8 cellular contexts compared by ENCODE assay signal in the genomic region with DNA sequence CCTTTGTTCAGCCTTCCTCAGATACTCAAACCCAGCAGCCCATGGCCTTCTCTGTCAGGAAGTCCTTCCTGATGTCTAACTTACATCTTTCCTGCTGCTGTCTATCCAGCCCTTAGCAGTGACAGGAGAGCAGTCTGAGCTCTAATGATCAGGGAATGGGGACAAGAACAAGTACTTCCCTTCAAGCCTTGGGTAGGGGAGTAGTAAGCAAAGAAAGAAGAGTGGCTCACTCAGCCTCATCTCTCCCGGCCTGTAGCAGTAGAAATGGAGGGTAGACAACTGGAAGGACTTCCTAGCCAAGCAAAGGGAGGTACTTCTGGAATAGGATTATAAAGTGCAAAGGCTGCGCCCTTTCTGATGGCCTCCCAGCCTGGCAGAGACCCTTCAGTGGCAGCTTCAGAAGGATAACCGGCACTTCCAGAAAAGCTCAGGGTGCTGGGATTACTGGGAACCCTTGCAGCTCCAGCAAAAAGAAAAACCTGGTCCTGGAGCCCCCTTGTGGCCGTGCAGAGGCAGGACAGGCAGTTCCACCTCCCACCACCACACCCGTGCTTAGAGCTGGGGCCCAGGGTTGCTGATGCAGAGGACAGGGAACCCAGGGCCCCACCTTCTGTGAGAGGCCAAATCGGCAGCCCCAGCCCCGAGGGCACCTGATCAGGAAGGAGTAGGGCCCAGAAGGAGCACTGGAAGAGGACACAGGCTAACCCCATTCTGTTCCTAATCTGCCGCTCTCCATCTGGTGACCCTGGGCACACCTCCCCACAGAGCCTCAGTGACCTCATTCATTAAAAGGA. TPM values are rescaled to one million over a fixed set of nuclear protein-coding genes. Genes with fewer than 3 reads are reported as not detected.
DNase-seq lines count a peak whose midpoint lies in the region; ATAC-seq and TF ChIP-seq lines count a peak whose summit lies in the region.

No MANE protein-coding gene starts in this region.

- H3K27ac ChIP-seq in SU-DHL-6 (ENCODE audit: low read depth, low read length): no peak overlapping the region
- H3K27ac ChIP-seq in heart right ventricle: no peak overlapping the region
- H3K27ac ChIP-seq in sigmoid colon: no peak overlapping the region

- H3K79me2 ChIP-seq in SU-DHL-6 (ENCODE audit: insufficient read depth, low read length): no peaks in the 10 kb centered on the region

- TF ChIP-seq POLR2A in sigmoid colon (IDR thresholded peaks at IDR 0.05): no peak

- no peak overlapping the region for H2AFZ ChIP-seq in SU-DHL-6 (ENCODE audit: low read depth, low read length, severe bottlenecking)

- no peaks in the 10 kb centered on the region for H3K9me3 Mint-ChIP-seq in activated naive CD8-positive, alpha-beta T cell treated with anti-CD3 and anti-CD28 coated beads, Interleukin-2, amount 10 ng/mL, durations not matched to agents 7 days and 5 days

- peaks cover 5% of the 10 kb centered on the region for H3K4me1 Mint-ChIP-seq in activated naive CD8-positive, alpha-beta T cell treated with anti-CD3 and anti-CD28 coated beads, Interleukin-2, amount 10 ng/mL, durations not matched to agents 7 days and 5 days

- intact Hi-C loops in heart right ventricle (cut with DNase I) (loop anchor here in 5 of 10 donors (1.0 to 10.0 kb wide), 4 partner anchors 194 to 496 kb away; a partner anchor contains a TSS), sigmoid colon (cut with DNase I) (no loop called here)

- no peak for TF ChIP-seq EP300 in sigmoid colon (IDR thresholded peaks at IDR 0.05)

- H3F3A ChIP-seq in SU-DHL-6 (ENCODE audit: insufficient read depth): no peaks in the 10 kb centered on the region

- H3K9me3 ChIP-seq in SU-DHL-6 (ENCODE audit: insufficient read depth, low read length) (no peaks in the 10 kb centered on the region), heart right ventricle (no peaks in the 10 kb centered on the region), sigmoid colon (no peaks in the 10 kb centered on the region)

- peak; percentile 53 for ATAC-seq in GM19043 (IDR thresholded peaks at IDR 0.05; ENCODE audit: low read depth, unreplicated experiment)
- ATAC-seq in activated naive CD8-positive, alpha-beta T cell treated with anti-CD3 and anti-CD28 coated beads, Interleukin-2, amount 10 ng/mL, durations not matched to agents 7 days and 5 days (ENCODE audit: low read depth): peak; percentile 83
- ATAC-seq in heart right ventricle: peak; percentile 71 to 88 (median 82)
- no peak for ATAC-seq in GM21367 (IDR thresholded peaks at IDR 0.05; ENCODE audit: unreplicated experiment)

- 22% methylated on average over 8 of the region's 8 CpGs for WGBS in heart right ventricle, 2 donors
- WGBS in sigmoid colon, 2 donors: 16 to 21% methylated on average over 8 of the region's 8 CpGs

- H3K9me2 ChIP-seq in SU-DHL-6 (replicated peaks; ENCODE audit: insufficient read depth, low read length): no peaks in the 10 kb centered on the region

- POLR2A ChIA-PET in activated naive CD8-positive, alpha-beta T cell treated with anti-CD3 and anti-CD28 coated beads, Interleukin-2, amount 10 ng/mL, durations not matched to agents 7 days and 5 days (lab: Charles Lee): interaction anchor here (1.2 kb wide), 2 partner anchors 28 to 195 kb away, joined by 3 to 4 read pairs; no protein-coding TSS in a partner anchor

- no peak overlapping the region for H3K9ac ChIP-seq in SU-DHL-6 (ENCODE audit: low read length)

- H3K27me3 ChIP-seq in SU-DHL-6 (ENCODE audit: low read length): no peaks in the 10 kb centered on the region
- H3K27me3 ChIP-seq in heart right ventricle: peaks cover 4 to 98% (median 82%) of the 10 kb centered on the region in 7 donors
- H3K27me3 ChIP-seq in sigmoid colon: peaks cover 0 to 90% (median 45%) of the 10 kb centered on the region in 3 donors

- H3K27me3 Mint-ChIP-seq in activated naive CD8-positive, alpha-beta T cell treated with anti-CD3 and anti-CD28 coated beads, Interleukin-2, amount 10 ng/mL, durations not matched to agents 7 days and 5 days: peaks cover 63% of the 10 kb centered on the region

- H3K36me3 Mint-ChIP-seq in activated naive CD8-positive, alpha-beta T cell treated with anti-CD3 and anti-CD28 coated beads, Interleukin-2, amount 10 ng/mL, durations not matched to agents 7 days and 5 days: no peaks in the 10 kb centered on the region

- DNase-seq in AG08395 (ENCODE audit: low spot score): peak; percentile 89
- DNase-seq in NCI-H1092 treated with DMSO at 0.1 percent for 48 hours (lab: John Stamatoyannopoulos, UW): peak; percentile 81
- DNase-seq in activated naive CD8-positive, alpha-beta T cell treated with anti-CD3 and anti-CD28 coated beads, Interleukin-2, amount 10 ng/mL, durations not matched to agents 7 days and 5 days: peak; percentile 66
- peak; percentile 53 to 61 for DNase-seq in heart right ventricle
- DNase-seq in sigmoid colon: peak; percentile 77

- H3K4me1 ChIP-seq in heart right ventricle (peaks cover 0 to 8% (median 0%) of the 10 kb centered on the region in 9 donors), sigmoid colon (no peaks in the 10 kb centered on the region)

- H3K4me3 ChIP-seq in SU-DHL-6 (ENCODE audit: insufficient read depth, low read length, poor library complexity, severe bottlenecking) (no peak overlapping the region), heart right ventricle (no peak overlapping the region), sigmoid colon (no peak overlapping the region)

- no peak overlapping the region for H3K4me2 ChIP-seq in SU-DHL-6 (ENCODE audit: low read depth, low read length, poor library complexity, severe bottlenecking)

- no peaks in the 10 kb centered on the region for H4K20me1 ChIP-seq in SU-DHL-6 (ENCODE audit: low read depth, low read length)

- TF ChIP-seq CTCF in SU-DHL-6 (IDR thresholded peaks at IDR 0.05; ENCODE audit: insufficient read depth, low read length, poor library complexity, severe bottlenecking) (peak; percentile 93), heart right ventricle (IDR thresholded peaks at IDR 0.05) (peak; percentile 61 to 98 (median 92)), sigmoid colon (IDR thresholded peaks at IDR 0.05) (peak; percentile 82 to 99 (median 94))

- H3K36me3 ChIP-seq in SU-DHL-6 (ENCODE audit: low read length) (no peaks in the 10 kb centered on the region), heart right ventricle (no peaks in the 10 kb centered on the region), sigmoid colon (no peaks in the 10 kb centered on the region)

- H3K27ac Mint-ChIP-seq in activated naive CD8-positive, alpha-beta T cell treated with anti-CD3 and anti-CD28 coated beads, Interleukin-2, amount 10 ng/mL, durations not matched to agents 7 days and 5 days: no peak overlapping the region

- H3K4me3 Mint-ChIP-seq in activated naive CD8-positive, alpha-beta T cell treated with anti-CD3 and anti-CD28 coated beads, Interleukin-2, amount 10 ng/mL, durations not matched to agents 7 days and 5 days: no peak overlapping the region

RNA-seq across cellular contexts. Expression of a gene that starts 12.4 kb away (rescaled TPM):
- 10 to 100 TPM; 23.9 to 24.4 TPM for total RNA-seq in activated naive CD8-positive, alpha-beta T cell treated with anti-CD3 and anti-CD28 coated beads, Interleukin-2, amount 10 ng/mL, durations not matched to agents 7 days and 5 days
- total RNA-seq in heart right ventricle (10 to 100 TPM in 9 of 10 donors, 1 to 10 TPM in 1; 8.8 to 20.7 (median 13.8) TPM), sigmoid colon (10 to 100 TPM; 21.4 to 40.4 (median 38.1) TPM)
- polyA plus RNA-seq in heart right ventricle (10 to 100 TPM; 16.2 to 28.8 TPM), sigmoid colon (10 to 100 TPM; 21.5 to 64.7 (median 43.8) TPM)
